Comparison of ENCODE assay signal across 18 cellular contexts in the genomic region with DNA sequence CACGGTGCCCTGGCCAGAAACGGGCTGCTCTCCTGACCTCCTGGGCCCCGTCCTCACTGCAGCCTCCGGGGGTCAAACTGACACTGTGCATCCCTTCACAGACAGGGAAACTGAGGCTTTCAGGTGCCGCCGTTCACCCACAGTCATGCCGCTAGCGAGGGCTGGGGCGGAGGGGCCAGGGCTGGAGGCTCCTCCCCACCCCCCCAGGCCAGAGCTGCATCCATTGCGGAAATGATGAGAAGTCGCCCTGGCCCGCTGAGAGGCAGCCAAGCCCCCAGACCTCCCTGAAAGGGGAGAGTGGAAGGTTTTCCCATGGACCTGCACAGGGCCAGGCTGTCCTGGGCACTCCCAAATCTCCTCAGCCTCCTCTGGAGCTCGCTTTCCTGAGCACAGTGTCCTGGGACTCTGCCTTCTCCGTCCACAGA. TPM values are rescaled to one million over a fixed set of nuclear protein-coding genes. Genes with fewer than 3 reads are reported as not detected.
A peak's percentile ranks its signal among the peaks of the same experiment; 100 is the strongest.
DNase-seq lines count a peak whose midpoint lies in the region; ATAC-seq and TF ChIP-seq lines count a peak whose summit lies in the region.
"Had no signal": no experiment of that assay in that cellular context is flagged by ENCODE, and none has a peak within 500 bp of the region (broad histone marks: within the 10 kb centered on the region; RNA-seq: fewer than 3 reads in every experiment).

No MANE protein-coding gene starts in this region.

- H3K79me2 ChIP-seq in parathyroid adenoma, result no peaks in the 10 kb centered on the region

- H3K27ac Mint-ChIP-seq in activated naive CD8-positive, alpha-beta T cell treated with anti-CD3 and anti-CD28 coated beads, Interleukin-2, amount 10 ng/mL, durations not matched to agents 7 days and 5 days, result no peak overlapping the region
- no peak overlapping the region for H3K27ac Mint-ChIP-seq in activated naive CD8-positive, alpha-beta T cell treated with anti-CD3 and anti-CD28 coated beads for 36 hours

- no peak overlapping the region for H3K9ac ChIP-seq in parathyroid adenoma

- H3K27ac ChIP-seq in gastroesophageal sphincter (peak overlapping the region; percentile 77 to 95 (median 94)), parathyroid adenoma (peak overlapping the region; percentile 59), urinary bladder (ENCODE audit: low read depth) (peak overlapping the region; percentile 89)

- H3K36me3 ChIP-seq in gastroesophageal sphincter, result no peaks in the 10 kb centered on the region
- no peaks in the 10 kb centered on the region for H3K36me3 ChIP-seq in parathyroid adenoma (ENCODE audit: control insufficient read depth, insufficient read depth, low read length)
- H3K36me3 ChIP-seq in urinary bladder (ENCODE audit: insufficient read depth), result no peaks in the 10 kb centered on the region

- no peak overlapping the region for H2AFZ ChIP-seq in parathyroid adenoma

- H3K4me3 ChIP-seq in gastroesophageal sphincter (no peak overlapping the region), parathyroid adenoma (ENCODE audit: low read depth, low read length) (no peak overlapping the region), urinary bladder (ENCODE audit: low read depth, low read length) (no peak overlapping the region)
- H3K4me3 ChIP-seq: A549, testis had no signal

- no peak for ATAC-seq in activated naive CD8-positive, alpha-beta T cell treated with anti-CD3 and anti-CD28 coated beads, Interleukin-2, amount 10 ng/mL, durations not matched to agents 7 days and 5 days (ENCODE audit: low read depth)
- ATAC-seq in gastroesophageal sphincter (no peak), GM19395 (IDR thresholded peaks at IDR 0.05; ENCODE audit: unreplicated experiment) (no peak)
- ATAC-seq: A549 had no signal

- H3K4me1 ChIP-seq in gastroesophageal sphincter (peaks cover 22 to 69% (median 52%) of the 10 kb centered on the region in 3 donors), parathyroid adenoma (peaks cover 25% of the 10 kb centered on the region), urinary bladder (ENCODE audit: insufficient read depth) (no peaks in the 10 kb centered on the region)

- POLR2A ChIA-PET in activated naive CD8-positive, alpha-beta T cell treated with anti-CD3 and anti-CD28 coated beads, Interleukin-2, amount 10 ng/mL, durations not matched to agents 7 days and 5 days (lab: Charles Lee), result no interaction called here

- peak; percentile 14 for DNase-seq in activated naive CD8-positive, alpha-beta T cell treated with anti-CD3 and anti-CD28 coated beads, Interleukin-2, amount 10 ng/mL, durations not matched to agents 7 days and 5 days
- DNase-seq in activated naive CD8-positive, alpha-beta T cell treated with anti-CD3 and anti-CD28 coated beads for 36 hours, result no peak
- DNase-seq in HT-29 (ENCODE audit: low spot score) (no peak), NCI-H82 (lab: John Stamatoyannopoulos, UW) (no peak)
- DNase-seq: activated T-cell treated with anti-CD3 and anti-CD28 coated beads, Interleukin-2, amount 50 U/mL, for 48 hours; GF-D8; mesendoderm; NCI-H2107; NCI-H774; occipital lobe; stimulated activated CD4-positive, alpha-beta T cell treated with anti-CD3 and anti-CD28 coated beads, Interleukin-15, amount 100 ng/mL, for 24 hours; T1000 had no signal

- H3K27me3 ChIP-seq in gastroesophageal sphincter (no peaks in the 10 kb centered on the region), parathyroid adenoma (ENCODE audit: control insufficient read depth, insufficient read depth, low read length) (no peaks in the 10 kb centered on the region)
- H3K27me3 ChIP-seq: testis had no signal

- H3K9me3 ChIP-seq in gastroesophageal sphincter (no peaks in the 10 kb centered on the region), parathyroid adenoma (ENCODE audit: control insufficient read depth, low read length) (no peaks in the 10 kb centered on the region)
- H3K9me3 ChIP-seq: A549, testis had no signal

- no peaks in the 10 kb centered on the region for H3K4me1 Mint-ChIP-seq in activated naive CD8-positive, alpha-beta T cell treated with anti-CD3 and anti-CD28 coated beads, Interleukin-2, amount 10 ng/mL, durations not matched to agents 7 days and 5 days
- no peaks in the 10 kb centered on the region for H3K4me1 Mint-ChIP-seq in activated naive CD8-positive, alpha-beta T cell treated with anti-CD3 and anti-CD28 coated beads for 36 hours

- no peaks in the 10 kb centered on the region for H3K36me3 Mint-ChIP-seq in activated naive CD8-positive, alpha-beta T cell treated with anti-CD3 and anti-CD28 coated beads, Interleukin-2, amount 10 ng/mL, durations not matched to agents 7 days and 5 days
- H3K36me3 Mint-ChIP-seq in activated naive CD8-positive, alpha-beta T cell treated with anti-CD3 and anti-CD28 coated beads for 36 hours, result no peaks in the 10 kb centered on the region

- no peak overlapping the region for H3K4me2 ChIP-seq in parathyroid adenoma (ENCODE audit: low read length)
- H3K4me2 ChIP-seq: A549 had no signal

- H3K4me3 Mint-ChIP-seq in activated naive CD8-positive, alpha-beta T cell treated with anti-CD3 and anti-CD28 coated beads, Interleukin-2, amount 10 ng/mL, durations not matched to agents 7 days and 5 days, result no peak overlapping the region
- no peak overlapping the region for H3K4me3 Mint-ChIP-seq in activated naive CD8-positive, alpha-beta T cell treated with anti-CD3 and anti-CD28 coated beads for 36 hours

- H3K27me3 Mint-ChIP-seq in activated naive CD8-positive, alpha-beta T cell treated with anti-CD3 and anti-CD28 coated beads, Interleukin-2, amount 10 ng/mL, durations not matched to agents 7 days and 5 days, result peaks cover 8% of the 10 kb centered on the region
- peaks cover 13% of the 10 kb centered on the region for H3K27me3 Mint-ChIP-seq in activated naive CD8-positive, alpha-beta T cell treated with anti-CD3 and anti-CD28 coated beads for 36 hours

- TF ChIP-seq POLR2A in gastroesophageal sphincter (IDR thresholded peaks at IDR 0.05), result no peak

- 80% methylated on average over 1 of the region's 14 CpGs; no CpG with 5 or more reads in 1 of the 2 donors for WGBS in gastroesophageal sphincter (ENCODE audit: low coverage in 1 of 2), 2 donors
- 69% methylated on average over 14 of the region's 14 CpGs for WGBS in urinary bladder

- TF ChIP-seq CTCF in gastroesophageal sphincter (IDR thresholded peaks at IDR 0.05), result no peak
- TF ChIP-seq CTCF in parathyroid adenoma (IDR thresholded peaks at IDR 0.05), result no peak

- no peak for TF ChIP-seq EP300 in gastroesophageal sphincter (IDR thresholded peaks at IDR 0.05)

- H3K9me3 Mint-ChIP-seq in activated naive CD8-positive, alpha-beta T cell treated with anti-CD3 and anti-CD28 coated beads, Interleukin-2, amount 10 ng/mL, durations not matched to agents 7 days and 5 days, result no peaks in the 10 kb centered on the region
- no peaks in the 10 kb centered on the region for H3K9me3 Mint-ChIP-seq in activated naive CD8-positive, alpha-beta T cell treated with anti-CD3 and anti-CD28 coated beads for 36 hours

RNA-seq across cellular contexts. Expression of a gene that starts 16.5 kb away (rescaled TPM):
- total RNA-seq in activated naive CD8-positive, alpha-beta T cell treated with anti-CD3 and anti-CD28 coated beads, Interleukin-2, amount 10 ng/mL, durations not matched to agents 7 days and 5 days, result 10 to 100 TPM; 14.1 to 15.7 TPM
- total RNA-seq in activated naive CD8-positive, alpha-beta T cell treated with anti-CD3 and anti-CD28 coated beads for 36 hours, result 1 to 10 TPM; 6.1 to 7.4 TPM
- total RNA-seq in gastroesophageal sphincter (100 to 1,000 TPM; 111 to 288 (median 215) TPM), urinary bladder (61.0 TPM)
- polyA plus RNA-seq in urinary bladder, result 66.2 TPM
- total RNA-seq in HT-29 (2014; rRNA removed; shearing (Covaris generic)), result 18.0 and 22.7 TPM in 2 replicates
